27 cellular contexts compared by ENCODE assay signal in the genomic region with DNA sequence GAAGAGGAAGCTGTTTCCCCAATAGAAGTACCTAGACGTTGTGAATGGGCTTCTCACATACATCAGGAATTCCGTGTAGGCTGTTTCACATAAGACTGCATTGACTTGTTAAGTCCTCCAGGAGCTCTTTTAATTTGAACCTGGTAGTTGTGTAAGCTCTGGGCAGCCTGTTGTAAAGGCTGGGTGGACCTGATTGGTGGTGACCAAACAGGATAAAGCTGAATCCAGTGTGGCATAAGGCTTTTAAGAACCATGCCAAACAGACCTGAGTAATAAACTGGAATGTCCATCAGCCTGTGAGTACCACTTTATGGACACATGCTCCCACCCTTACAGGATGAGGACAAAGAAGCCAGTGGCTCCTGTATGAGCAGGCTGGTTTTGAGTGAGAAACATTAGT. TPM values are rescaled to one million over a fixed set of nuclear protein-coding genes. Genes with fewer than 3 reads are reported as not detected.
"Had no signal": no experiment of that assay in that cellular context is flagged by ENCODE, and none has a peak within 500 bp of the region (broad histone marks: within the 10 kb centered on the region; RNA-seq: fewer than 3 reads in every experiment).

No MANE protein-coding gene starts in this region.

- H3K27ac ChIP-seq: brain microvascular endothelial cell, cardiac muscle cell, SK-N-MC, VCaP had no signal

- H3K4me3 ChIP-seq: cardiac muscle cell, MG63, SK-N-MC had no signal

- H3K27ac Mint-ChIP-seq: activated CD4-positive, alpha-beta T cell treated with anti-CD3 and anti-CD28 coated beads for 36 hours; activated CD8-positive, alpha-beta T cell treated with anti-CD3 and anti-CD28 coated beads for 36 hours; T-cell had no signal

- H3K27me3 Mint-ChIP-seq: activated CD4-positive, alpha-beta T cell treated with anti-CD3 and anti-CD28 coated beads for 36 hours; activated CD8-positive, alpha-beta T cell treated with anti-CD3 and anti-CD28 coated beads for 36 hours; T-cell had no signal

- H3K36me3 ChIP-seq: brain microvascular endothelial cell, cardiac muscle cell had no signal

- H3K27me3 ChIP-seq: brain microvascular endothelial cell, cardiac muscle cell, MG63 had no signal

- DNase-seq: activated CD4-positive, alpha-beta T cell treated with anti-CD3 and anti-CD28 coated beads for 36 hours; activated CD4-positive, alpha-beta T cell treated with anti-CD3 and anti-CD28 coated beads, Interleukin-2, amount 50 U/mL, for 1 hour; activated CD8-positive, alpha-beta memory T cell treated with anti-CD3 and anti-CD28 coated beads, Interleukin-2, amount 50 U/mL, for 4 hours; activated CD8-positive, alpha-beta T cell treated with anti-CD3 and anti-CD28 coated beads for 36 hours; activated naive CD4-positive, alpha-beta T cell treated with anti-CD3 and anti-CD28 coated beads, Interleukin-2, amount 50 U/mL, for 16 hours; activated T-cell treated with anti-CD3 and anti-CD28 coated beads, Interleukin-2, amount 50 U/mL, for 1 hour; brain microvascular endothelial cell; MG63; MV-4-11; NCI-H1092 treated with DMSO at 0.1 percent for 48 hours; NCI-H1417 treated with DMSO at 0.1 percent for 48 hours; NCI-H1694; NCI-H2029; NCI-H345; NCI-H510A; NCI-H526 treated with DMSO at 0.1 percent for 48 hours; NCI-H82; RPMI8226; T-cell; T-helper 2 cell; T1000 had no signal

- H3K9me3 Mint-ChIP-seq: activated CD8-positive, alpha-beta T cell treated with anti-CD3 and anti-CD28 coated beads for 36 hours; T-cell had no signal

- ATAC-seq: activated CD4-positive, alpha-beta T cell treated with anti-CD3 and anti-CD28 coated beads for 36 hours; activated CD8-positive, alpha-beta T cell treated with anti-CD3 and anti-CD28 coated beads for 36 hours; Panc1; Right ventricle myocardium inferior; T-cell had no signal

- H3K4me3 Mint-ChIP-seq: activated CD4-positive, alpha-beta T cell treated with anti-CD3 and anti-CD28 coated beads for 36 hours; activated CD8-positive, alpha-beta T cell treated with anti-CD3 and anti-CD28 coated beads for 36 hours; T-cell had no signal

RNA-seq across cellular contexts. Expression of gene CD8A, which starts 46.6 kb away (rescaled TPM):
- total RNA-seq: cardiac muscle cell, OCI-LY7 had no signal
- polyA plus RNA-seq: cardiac muscle cell had no signal
